In the genomic region with DNA sequence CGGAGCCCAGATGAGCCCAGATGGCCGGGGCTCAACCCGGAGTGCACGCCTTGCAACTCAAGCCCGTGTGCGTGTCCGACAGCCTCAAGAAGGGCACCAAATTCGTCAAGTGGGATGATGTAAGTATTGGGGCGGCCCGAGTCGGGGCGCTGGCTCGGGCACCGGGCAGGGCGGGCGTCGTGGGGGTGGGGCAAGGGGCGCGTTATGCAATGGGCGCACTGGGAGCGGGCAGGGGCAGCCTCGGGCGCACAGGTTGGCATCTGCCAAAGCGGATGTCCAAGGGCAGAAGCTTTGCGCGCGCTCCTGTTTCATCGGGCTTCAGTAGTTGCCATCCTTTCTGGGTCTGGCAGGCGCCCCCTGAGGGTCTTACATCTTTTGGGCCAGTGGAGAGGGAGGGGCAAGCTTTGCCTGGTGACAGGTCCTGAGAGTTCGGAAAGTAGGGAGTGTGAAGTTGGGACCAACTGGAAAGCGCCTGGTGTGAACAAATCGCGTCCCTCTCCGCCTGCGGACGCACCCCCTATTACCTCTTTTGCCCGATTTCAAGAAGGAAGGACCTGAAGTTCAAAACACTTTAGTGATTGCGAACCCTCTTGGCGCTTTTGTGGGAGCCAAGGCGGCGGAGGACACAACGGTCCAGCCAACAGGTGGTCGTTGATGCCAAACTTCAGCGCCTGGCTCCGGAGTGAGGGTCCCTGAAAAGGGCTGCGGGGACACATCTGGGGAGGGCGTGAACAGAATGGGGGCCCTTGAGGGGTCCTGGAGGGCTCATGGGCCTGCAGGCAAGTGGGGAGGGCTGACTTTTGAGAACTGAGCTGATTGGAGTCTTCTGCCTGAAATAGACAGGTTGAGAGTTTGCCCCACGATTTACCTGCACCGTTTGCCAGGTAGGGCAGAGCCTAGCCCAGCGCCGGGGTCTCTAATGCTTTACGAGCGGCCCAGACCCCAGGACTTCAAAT, we compare ENCODE assay signal across 8 cellular contexts. TPM values are rescaled to one million over a fixed set of nuclear protein-coding genes. Genes with fewer than 3 reads are reported as not detected.
DNase-seq lines count a peak whose midpoint lies in the region; ATAC-seq and TF ChIP-seq lines count a peak whose summit lies in the region.

No MANE protein-coding gene starts in this region.

- H3K9me3 ChIP-seq in endodermal cell (ENCODE audit: control insufficient read depth, low read length) (no peaks in the 10 kb centered on the region), mononuclear cell (ENCODE audit: low read depth, low read length) (no peaks in the 10 kb centered on the region), transverse colon (no peaks in the 10 kb centered on the region)

- H3K27ac ChIP-seq in endodermal cell (ENCODE audit: low read depth, low read length): no peak overlapping the region
- H3K27ac ChIP-seq in transverse colon: peak overlapping the region; percentile 79 to 88 (median 86)

- no peak for TF ChIP-seq CTCF in endodermal cell (conservative IDR thresholded peaks at IDR 0.05)
- no peak for TF ChIP-seq CTCF in transverse colon (IDR thresholded peaks at IDR 0.05)

- 23 to 51% methylated on average over 14 to 53 of the region's 53 CpGs for whole genome bisulfite sequencing in endodermal cell (ENCODE audit: insufficient coverage in 1 of 2, insufficient read length in 1 of 2), 2 experiments
- 27 to 35% methylated on average over 10 to 36 of the region's 53 CpGs for WGBS in transverse colon (ENCODE audit: low coverage in 1 of 2), 2 donors

- DNase-seq in NCI-H2227 (lab: John Stamatoyannopoulos, UW; ENCODE audit: unreplicated experiment) (peak; percentile 48), NCI-H2227 treated with DMSO at 0.1 percent for 48 hours (lab: John Stamatoyannopoulos, UW) (no peak), endodermal cell (peak; percentile 66), transverse colon (peak; percentile 20), OCI-M1 (lab: John Stamatoyannopoulos, UW) (no peak)
- no peak for DNase-seq in T-helper 2 cell treated with Interferon-gamma antibody and Interleukin-4, amounts not matched to agents 5 μg/mL and 100 μg/mL, for 36 hours (ENCODE audit: low spot score)

- no peaks in the 10 kb centered on the region for H3K36me3 Mint-ChIP-seq in T-helper 2 cell treated with Interferon-gamma antibody and Interleukin-4, amounts not matched to agents 5 μg/mL and 100 μg/mL, for 36 hours (ENCODE audit: low read depth)
- H3K36me3 Mint-ChIP-seq in endodermal cell (ENCODE audit: low read depth): no peaks in the 10 kb centered on the region

- H3K27me3 Mint-ChIP-seq in T-helper 2 cell treated with Interferon-gamma antibody and Interleukin-4, amounts not matched to agents 5 μg/mL and 100 μg/mL, for 36 hours (ENCODE audit: low read depth): peaks cover 59% of the 10 kb centered on the region
- H3K27me3 Mint-ChIP-seq in endodermal cell (ENCODE audit: insufficient read depth): peaks cover 42% of the 10 kb centered on the region

- intact Hi-C loops in transverse colon (cut with DNase I; ENCODE audit: low total_unique reads): loop anchor here (1.0 to 10.0 kb wide), 4 partner anchors 114 to 584 kb away; a partner anchor contains a TSS

- H3K4me3 Mint-ChIP-seq in T-helper 2 cell treated with Interferon-gamma antibody and Interleukin-4, amounts not matched to agents 5 μg/mL and 100 μg/mL, for 36 hours: peak overlapping the region; percentile 62
- H3K4me3 Mint-ChIP-seq in endodermal cell: peak overlapping the region; percentile 61

- H3K27me3 ChIP-seq in endodermal cell (ENCODE audit: control insufficient read depth, insufficient read depth, low read length, poor library complexity, severe bottlenecking) (peaks cover 28% of the 10 kb centered on the region), mononuclear cell (ENCODE audit: insufficient read depth, low read length) (peaks cover 4% of the 10 kb centered on the region), transverse colon (peaks cover 31% of the 10 kb centered on the region)

- H3K4me1 ChIP-seq in endodermal cell (ENCODE audit: control insufficient read depth, insufficient read depth, low read length): peaks cover 7% of the 10 kb centered on the region
- peaks cover 22% of the 10 kb centered on the region for H3K4me1 ChIP-seq in mononuclear cell (ENCODE audit: insufficient read depth, low read length)
- peaks cover 0 to 22% (median 3%) of the 10 kb centered on the region in 4 donors for H3K4me1 ChIP-seq in transverse colon

- H3K36me3 ChIP-seq in endodermal cell (ENCODE audit: control insufficient read depth, insufficient read depth, low read length): no peaks in the 10 kb centered on the region
- no peaks in the 10 kb centered on the region for H3K36me3 ChIP-seq in transverse colon

- no peak overlapping the region for H3K27ac Mint-ChIP-seq in T-helper 2 cell treated with Interferon-gamma antibody and Interleukin-4, amounts not matched to agents 5 μg/mL and 100 μg/mL, for 36 hours
- H3K27ac Mint-ChIP-seq in endodermal cell: no peak overlapping the region

- no peak for ATAC-seq in GM21526 (IDR thresholded peaks at IDR 0.05; ENCODE audit: low FRiP score, unreplicated experiment)

- TF ChIP-seq EP300 in transverse colon (IDR thresholded peaks at IDR 0.05; ENCODE audit: low read depth): no peak

- in situ Hi-C loops in transverse colon (cut with MboI; ENCODE audit: low pct_ligation_motif_present in 1 of 4, low pct_unique_long_range_greater_than_20kb in 1 of 4, low sequenced_read_pairs in 3 of 4): loop anchor here (5.0 to 25.0 kb wide), 7 partner anchors 172 to 592 kb away; no protein-coding TSS in a partner anchor

- no peak for TF ChIP-seq POLR2A in transverse colon (IDR thresholded peaks at IDR 0.05)

- no peaks in the 10 kb centered on the region for H3K9me3 Mint-ChIP-seq in T-helper 2 cell treated with Interferon-gamma antibody and Interleukin-4, amounts not matched to agents 5 μg/mL and 100 μg/mL, for 36 hours
- H3K9me3 Mint-ChIP-seq in endodermal cell: no peaks in the 10 kb centered on the region

- H3K4me3 ChIP-seq in endodermal cell (ENCODE audit: low read length) (peak overlapping the region; percentile 72), mononuclear cell (ENCODE audit: low read length) (peak overlapping the region; percentile 48), transverse colon (peak overlapping the region; percentile 40 to 69 (median 62))

- H3K9ac ChIP-seq in endodermal cell (ENCODE audit: extremely low read depth, low read length, poor library complexity, severe bottlenecking): no peak overlapping the region

- H3K4me1 Mint-ChIP-seq in T-helper 2 cell treated with Interferon-gamma antibody and Interleukin-4, amounts not matched to agents 5 μg/mL and 100 μg/mL, for 36 hours (ENCODE audit: low read depth): peaks cover 6% of the 10 kb centered on the region
- peaks cover 30% of the 10 kb centered on the region for H3K4me1 Mint-ChIP-seq in endodermal cell

RNA-seq across cellular contexts. Expression of a gene that starts 0.8 kb away (rescaled TPM):
- total RNA-seq in endodermal cell (10 to 100 TPM; 15.3 to 16.5 TPM), mononuclear cell (14.6 TPM), transverse colon (10 to 100 TPM; 13.1 to 18.6 (median 15.8) TPM)
- 13.1 TPM for polyA plus RNA-seq in endodermal cell (2013, experiment 1 of 2)
- polyA plus RNA-seq in endodermal cell (2013, experiment 2 of 2): 12.5 TPM

Comparison
In these comparisons a context has a peak if more than half of its experiments do, and no peak if none do; other contexts are left out.
1. DNase-seq: peak in NCI-H2227 (single experiment), endodermal cell (single experiment) and transverse colon (single experiment); none in NCI-H2227 treated with DMSO at 0.1 percent for 48 hours (single experiment), T-helper 2 cell treated with Interferon-gamma antibody and Interleukin-4, amounts not matched to agents 5 μg/mL and 100 μg/mL, for 36 hours (single experiment) and OCI-M1 (single experiment).
2. Peak in every context shown above with its lines, with median percentiles within 50 percentile points of each other: H3K4me3 ChIP-seq.